In genomic region chr2:71872466-71873051, GRCh38 we compare ENCODE assay signal across 28 cellular contexts.
DNase-seq lines count a peak whose midpoint lies in the region; ATAC-seq, FAIRE-seq and TF ChIP-seq lines count a peak whose summit lies in the region.
"Had no signal": no experiment of that assay in that cellular context is flagged by ENCODE, and none has a peak within 500 bp of the region (broad histone marks: within the 10 kb centered on the region; RNA-seq: fewer than 3 reads in every experiment).

No MANE protein-coding gene starts in this region.

- CTCF ChIA-PET in IMR-90 (lab: Yijun Ruan, JAX) (no interaction called here), endothelial cell of umbilical vein (lab: Charles Lee) (interaction anchor here (0.8 to 2.0 kb wide), 5 partner anchors 8 to 873 kb away, joined by 3 to 10 read pairs (median 4); no protein-coding TSS in a partner anchor)
- CTCF ChIA-PET in activated CD8-positive, alpha-beta T cell treated with anti-CD3 and anti-CD28 coated beads, Interleukin-2, amount 10 ng/mL, durations not matched to agents 7 days and 5 days (lab: Charles Lee), result no interaction called here

- H3K4me3 Mint-ChIP-seq in activated CD8-positive, alpha-beta T cell treated with anti-CD3 and anti-CD28 coated beads, Interleukin-2, amount 10 ng/mL, durations not matched to agents 7 days and 5 days, result no peak overlapping the region
- H3K4me3 Mint-ChIP-seq: CD14-positive monocyte; CD4-positive, alpha-beta memory T cell; CD4-positive, CD25-positive, alpha-beta regulatory T cell; CD8-positive, alpha-beta memory T cell had no signal

- H3K9me1 ChIP-seq in IMR-90 (ENCODE audit: insufficient read depth, low read length) (no peaks in the 10 kb centered on the region), endothelial cell of umbilical vein (replicated peaks; ENCODE audit: control insufficient read depth, extremely low read depth, insufficient read depth, low read length) (no peaks in the 10 kb centered on the region)

- peak overlapping the region; percentile 35 for H2AK9ac ChIP-seq in IMR-90 (replicated peaks; ENCODE audit: low read depth, low read length, poor library complexity)

- no peaks in the 10 kb centered on the region for H3K36me3 Mint-ChIP-seq in activated CD8-positive, alpha-beta T cell treated with anti-CD3 and anti-CD28 coated beads, Interleukin-2, amount 10 ng/mL, durations not matched to agents 7 days and 5 days (ENCODE audit: low read depth)
- H3K36me3 Mint-ChIP-seq: CD14-positive monocyte; CD4-positive, alpha-beta memory T cell; CD4-positive, CD25-positive, alpha-beta regulatory T cell; CD8-positive, alpha-beta memory T cell had no signal

- intact Hi-C loops in IMR-90 (cut with micrococcal nuclease) (no loop called here), endothelial cell of umbilical vein (cut with micrococcal nuclease) (loop anchor here (5.0 kb wide), 1 partner anchor 260 kb away; no protein-coding TSS in a partner anchor), posterior vena cava (cut with DNase I) (no loop called here)

- no peak overlapping the region for H2BK5ac ChIP-seq in IMR-90 (ENCODE audit: low read depth, low read length, poor library complexity, severe bottlenecking)
- H2BK5ac ChIP-seq in neuronal stem cell (ENCODE audit: low read length), result no peak overlapping the region

- no peak overlapping the region for H4K8ac ChIP-seq in IMR-90 (ENCODE audit: low read depth in 2 of 2, low read length in 2 of 2)
- no peak overlapping the region for H4K8ac ChIP-seq in neuronal stem cell (ENCODE audit: low read depth, low read length)

- H3K27me3 ChIP-seq in IMR-90 (ENCODE audit: control insufficient read depth, insufficient read depth, low read length) (peaks cover 24% of the 10 kb centered on the region), endothelial cell of umbilical vein (ENCODE audit: control insufficient read depth in 2 of 2, insufficient read depth in 2 of 2, low read length in 2 of 2) (peaks cover 12% of the 10 kb centered on the region in 2 experiments), neuronal stem cell (ENCODE audit: control insufficient read depth in 3 of 3, insufficient read depth in 3 of 3, low read depth in 1 of 3, low read length in 3 of 3) (no peaks in the 10 kb centered on the region)
- H3K27me3 ChIP-seq: BE2C, BLaER1 had no signal

- H4K91ac ChIP-seq in IMR-90 (ENCODE audit: insufficient read depth, low read depth, low read length), result no peak overlapping the region
- H4K91ac ChIP-seq in neuronal stem cell (ENCODE audit: low read depth, low read length, poor library complexity), result no peak overlapping the region

- H2BK12ac ChIP-seq in neuronal stem cell (ENCODE audit: low read length), result peak overlapping the region; percentile 59

- H3K4me2 ChIP-seq in IMR-90 (ENCODE audit: low read depth, low read length), result no peak overlapping the region
- no peak overlapping the region for H3K4me2 ChIP-seq in endothelial cell of umbilical vein (ENCODE audit: insufficient read depth, low read length)
- no peak overlapping the region for H3K4me2 ChIP-seq in neuronal stem cell (ENCODE audit: insufficient read depth, low read length, poor library complexity, severe bottlenecking)
- H3K4me2 ChIP-seq: BLaER1 had no signal

- dilution Hi-C loops in IMR-90 (cut with HindIII; ENCODE audit: low sequenced_read_pairs, unreplicated experiment) (no loop called here), endothelial cell of umbilical vein (cut with MboI; ENCODE audit: extremely low pct_ligation_motif_present, low sequenced_read_pairs) (no loop called here)

- H3K27ac Mint-ChIP-seq in activated CD8-positive, alpha-beta T cell treated with anti-CD3 and anti-CD28 coated beads, Interleukin-2, amount 10 ng/mL, durations not matched to agents 7 days and 5 days, result no peak overlapping the region
- H3K27ac Mint-ChIP-seq: CD4-positive, alpha-beta memory T cell; CD4-positive, CD25-positive, alpha-beta regulatory T cell; CD8-positive, alpha-beta memory T cell had no signal

- FAIRE-seq in endothelial cell of umbilical vein (lab: Jason Lieb, UNC), result peak; percentile 28
- FAIRE-seq: A204.1, GM12878, GM12892, GM18507 had no signal

- TF ChIP-seq POLR2A in IMR-90 (IDR thresholded peaks at IDR 0.05; ENCODE audit: low read depth, low read length) (no peak), endothelial cell of umbilical vein (IDR thresholded peaks at IDR 0.05; ENCODE audit: low read depth, low read length) (no peak)

- in situ Hi-C loops in IMR-90 (cut with MboI; ENCODE audit: low sequenced_read_pairs), result no loop called here

- no peak for DNase-seq in IMR-90
- no peak for DNase-seq in endothelial cell of umbilical vein (ENCODE audit: low read depth, low spot score)
- DNase-seq in neuronal stem cell (ENCODE audit: low spot score), result no peak
- peak; percentile 59 for DNase-seq in posterior vena cava (ENCODE audit: low spot score)
- DNase-seq in activated CD8-positive, alpha-beta T cell treated with anti-CD3 and anti-CD28 coated beads, Interleukin-2, amount 10 ng/mL, durations not matched to agents 7 days and 5 days, result no peak
- DNase-seq: 8988T; ACHN; BE2C; C1 segment of cervical spinal cord; CD4-positive, alpha-beta memory T cell; CD4-positive, CD25-positive, alpha-beta regulatory T cell; CD8-positive, alpha-beta memory T cell; COR-L47; DMS 273 treated with DMSO at 0.1 percent for 48 hours; DMS153; DMS53; DMS79; DND-41; EL; GDM1 had no signal

- H3K9me3 ChIP-seq in IMR-90 (ENCODE audit: control insufficient read depth, insufficient read depth, low read length), result no peaks in the 10 kb centered on the region
- H3K9me3 ChIP-seq in endothelial cell of umbilical vein (replicated peaks; ENCODE audit: control insufficient read depth, insufficient read depth, low read length), result no peaks in the 10 kb centered on the region
- no peaks in the 10 kb centered on the region for H3K9me3 ChIP-seq in neuronal stem cell (replicated peaks in 1 of 2; ENCODE audit: control insufficient read depth in 2 of 2, insufficient read depth in 1 of 2, low read depth in 1 of 2, low read length in 2 of 2)
- H3K9me3 ChIP-seq: BE2C, BLaER1 had no signal

- H3K14ac ChIP-seq in IMR-90 (replicated peaks; ENCODE audit: low read depth, low read length), result no peak overlapping the region
- no peak overlapping the region for H3K14ac ChIP-seq in neuronal stem cell (ENCODE audit: low read length)

- H3K4me1 ChIP-seq in IMR-90 (ENCODE audit: control insufficient read depth, insufficient read depth, low read length), result no peaks in the 10 kb centered on the region
- H3K4me1 ChIP-seq in endothelial cell of umbilical vein (ENCODE audit: control insufficient read depth, extremely low read depth, insufficient read depth, low read length), result no peaks in the 10 kb centered on the region
- peaks cover 0 to 2% of the 10 kb centered on the region in 2 donors for H3K4me1 ChIP-seq in neuronal stem cell (ENCODE audit: control insufficient read depth in 2 of 2, insufficient read depth in 1 of 2, low read depth in 1 of 2, low read length in 2 of 2)
- H3K4me1 ChIP-seq: BE2C, BLaER1 had no signal

- peaks cover 5% of the 10 kb centered on the region for H3K27me3 Mint-ChIP-seq in activated CD8-positive, alpha-beta T cell treated with anti-CD3 and anti-CD28 coated beads, Interleukin-2, amount 10 ng/mL, durations not matched to agents 7 days and 5 days (ENCODE audit: low read depth)
- H3K27me3 Mint-ChIP-seq: CD4-positive, CD25-positive, alpha-beta regulatory T cell had no signal

- no peak overlapping the region for H3K27ac ChIP-seq in IMR-90 (ENCODE audit: insufficient read depth, low read length)
- no peak overlapping the region for H3K27ac ChIP-seq in endothelial cell of umbilical vein (ENCODE audit: insufficient read depth, low read depth, low read length)
- no peak overlapping the region for H3K27ac ChIP-seq in neuronal stem cell (replicated peaks; ENCODE audit: low read length)
- H3K27ac ChIP-seq: BLaER1 had no signal

- WGBS in IMR-90 (ENCODE audit: extremely low coverage in 2 of 2, insufficient read length in 1 of 2), 2 experiments, result no CpG with 5 or more reads among the region's 12 CpGs
- no CpG with 5 or more reads among the region's 12 CpGs for WGBS in neuronal stem cell (ENCODE audit: extremely low coverage in 2 of 2, insufficient read length in 2 of 2, insufficient replicate concordance in 1 of 2), 2 donors

- H2BK15ac ChIP-seq in IMR-90 (ENCODE audit: low read depth, low read length) (no peak overlapping the region), neuronal stem cell (ENCODE audit: low read length) (peak overlapping the region; percentile 20)

- POLR2A ChIA-PET in IMR-90 (lab: Charles Lee; ENCODE audit: unreplicated experiment) (no interaction called here), endothelial cell of umbilical vein (lab: Charles Lee) (no interaction called here)
- POLR2A ChIA-PET in activated CD8-positive, alpha-beta T cell treated with anti-CD3 and anti-CD28 coated beads, Interleukin-2, amount 10 ng/mL, durations not matched to agents 7 days and 5 days (lab: Charles Lee), result no interaction called here

- no peaks in the 10 kb centered on the region for H3K4me1 Mint-ChIP-seq in activated CD8-positive, alpha-beta T cell treated with anti-CD3 and anti-CD28 coated beads, Interleukin-2, amount 10 ng/mL, durations not matched to agents 7 days and 5 days (ENCODE audit: low read depth)
- H3K4me1 Mint-ChIP-seq: CD4-positive, alpha-beta memory T cell; CD4-positive, CD25-positive, alpha-beta regulatory T cell; CD8-positive, alpha-beta memory T cell had no signal

- H3K56ac ChIP-seq in IMR-90 (ENCODE audit: extremely low read depth, insufficient read depth, low read length), result no peak overlapping the region

- H3K9ac ChIP-seq in IMR-90 (ENCODE audit: low read depth, low read length) (no peak overlapping the region), endothelial cell of umbilical vein (replicated peaks; ENCODE audit: extremely low read depth, insufficient read depth, low read length) (no peak overlapping the region), neuronal stem cell (ENCODE audit: low read depth, low read length, poor library complexity) (no peak overlapping the region)
- H3K9ac ChIP-seq: BLaER1 had no signal

- H3K4me3 ChIP-seq in IMR-90 (ENCODE audit: insufficient read depth, low read depth, low read length), result no peak overlapping the region
- H3K4me3 ChIP-seq in endothelial cell of umbilical vein (replicated peaks in 1 of 3; ENCODE audit: insufficient read depth in 1 of 3, low read depth in 1 of 3, low read length in 3 of 3), result no peak overlapping the region
- no peak overlapping the region for H3K4me3 ChIP-seq in neuronal stem cell (ENCODE audit: low read length in 2 of 2)
- H3K4me3 ChIP-seq: BLaER1, GM12878 had no signal

- H3K23ac ChIP-seq in IMR-90 (ENCODE audit: low read depth, low read length), result no peak overlapping the region
- no peak overlapping the region for H3K23ac ChIP-seq in neuronal stem cell (ENCODE audit: low read depth, low read length, poor library complexity)

- BruUV-seq in IMR-90 (replicated peaks; lab: Mats Ljungman, UMichigan) (no TSS peak), endothelial cell of umbilical vein (replicated peaks; lab: Mats Ljungman, UMichigan) (no TSS peak)

- TF ChIP-seq RAD21 in IMR-90 (IDR thresholded peaks at IDR 0.05; ENCODE audit: low read length), result no peak

- H3K36me3 ChIP-seq in IMR-90 (ENCODE audit: control insufficient read depth, insufficient read depth, low read length) (no peaks in the 10 kb centered on the region), endothelial cell of umbilical vein (ENCODE audit: control insufficient read depth in 2 of 2, extremely low read depth in 1 of 2, insufficient read depth in 2 of 2, low read length in 2 of 2) (no peaks in the 10 kb centered on the region), neuronal stem cell (replicated peaks in 1 of 2; ENCODE audit: control insufficient read depth in 2 of 2, insufficient read depth in 2 of 2, low read length in 2 of 2) (no peaks in the 10 kb centered on the region)
- H3K36me3 ChIP-seq: BE2C, BLaER1 had no signal

- H2BK120ac ChIP-seq in IMR-90 (ENCODE audit: low read depth, low read length) (no peak overlapping the region), neuronal stem cell (ENCODE audit: low read depth, low read length) (no peak overlapping the region)

- H4K20me1 ChIP-seq in IMR-90 (ENCODE audit: insufficient read depth, low read length) (no peaks in the 10 kb centered on the region), endothelial cell of umbilical vein (replicated peaks; ENCODE audit: control insufficient read depth, extremely low read depth, insufficient read depth, low read length) (no peaks in the 10 kb centered on the region)
- H4K20me1 ChIP-seq: BLaER1 had no signal

- no peak overlapping the region for H4K5ac ChIP-seq in IMR-90 (ENCODE audit: low read depth, low read length)

- TF ChIP-seq CTCF in IMR-90 (conservative IDR thresholded peaks at IDR 0.05; ENCODE audit: low read depth, low read length) (no peak), endothelial cell of umbilical vein (IDR thresholded peaks at IDR 0.05; ENCODE audit: extremely low read depth in 1 of 2, insufficient read depth in 1 of 2, low read depth in 1 of 2, low read length in 2 of 2) (no peak)

- H2AK5ac ChIP-seq in IMR-90 (ENCODE audit: low read depth, low read length) (no peak overlapping the region), neuronal stem cell (ENCODE audit: low read depth, low read length) (no peak overlapping the region)

- H3K4ac ChIP-seq in IMR-90 (ENCODE audit: low read depth, low read length) (no peak overlapping the region), neuronal stem cell (ENCODE audit: low read length) (no peak overlapping the region)

- H2AFZ ChIP-seq in IMR-90 (replicated peaks; ENCODE audit: low read length, poor library complexity), result no peak overlapping the region
- no peak overlapping the region for H2AFZ ChIP-seq in endothelial cell of umbilical vein (ENCODE audit: low read depth, low read length)
- no peak overlapping the region for H2AFZ ChIP-seq in neuronal stem cell (ENCODE audit: low read length)

- H3K18ac ChIP-seq in IMR-90 (ENCODE audit: low read depth, low read length), result no peak overlapping the region
- H3K18ac ChIP-seq in neuronal stem cell (ENCODE audit: low read length), result peak overlapping the region; percentile 22

- H2BK20ac ChIP-seq in IMR-90 (ENCODE audit: low read depth, low read length), result no peak overlapping the region

- H3K79me2 ChIP-seq in endothelial cell of umbilical vein (ENCODE audit: control insufficient read depth, insufficient read depth, low read length), result no peaks in the 10 kb centered on the region

- no peaks in the 10 kb centered on the region for H3K9me3 Mint-ChIP-seq in activated CD8-positive, alpha-beta T cell treated with anti-CD3 and anti-CD28 coated beads, Interleukin-2, amount 10 ng/mL, durations not matched to agents 7 days and 5 days (ENCODE audit: insufficient read depth)

- no peaks in the 10 kb centered on the region for H3K79me1 ChIP-seq in IMR-90 (ENCODE audit: low read depth in 1 of 2, low read length in 2 of 2)
- no peaks in the 10 kb centered on the region for H3K79me1 ChIP-seq in neuronal stem cell (ENCODE audit: low read depth, low read length)

- ATAC-seq in IMR-90 (ENCODE audit: low read depth), result no peak
- no peak for ATAC-seq in HG02884 (IDR thresholded peaks at IDR 0.05; ENCODE audit: unreplicated experiment)
- ATAC-seq in HG02981 (IDR thresholded peaks at IDR 0.05; ENCODE audit: unreplicated experiment), result no peak
- ATAC-seq in activated CD8-positive, alpha-beta T cell treated with anti-CD3 and anti-CD28 coated beads, Interleukin-2, amount 10 ng/mL, durations not matched to agents 7 days and 5 days, result no peak
- ATAC-seq: GM12878 had no signal
